1 cellular context compared by ENCODE assay signal in the genomic region with DNA sequence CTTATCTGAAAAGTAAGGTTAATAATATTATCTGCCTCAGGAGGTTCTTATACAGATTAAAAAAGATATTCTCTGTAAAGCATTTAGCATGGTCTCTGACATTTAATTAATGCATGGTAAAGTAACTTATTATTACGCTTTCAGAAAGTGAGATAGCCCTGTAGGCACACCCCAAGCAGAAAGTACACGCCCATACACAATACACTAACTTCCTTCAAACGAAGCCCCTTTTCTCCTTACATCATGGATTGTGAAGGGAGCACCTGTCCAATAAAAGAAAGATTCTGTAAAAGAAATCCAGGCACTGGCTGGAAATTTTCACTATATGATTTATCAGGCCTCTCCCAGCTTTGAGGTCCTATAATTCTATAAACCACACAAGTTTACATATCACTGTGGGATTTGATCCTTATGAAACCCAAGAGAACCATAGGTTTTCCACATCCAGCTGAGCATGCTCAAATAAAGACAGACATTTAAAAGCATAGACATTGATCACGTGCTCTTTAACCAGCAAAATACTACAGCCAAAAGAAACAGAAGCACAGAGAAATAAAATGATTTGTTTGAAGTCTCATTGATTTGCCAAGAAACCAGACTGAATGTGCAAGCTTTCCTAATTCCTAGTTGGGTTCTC.
A peak's percentile ranks its signal among the peaks of the same experiment; 100 is the strongest.
TF ChIP-seq lines count a peak whose summit lies in the region.

No MANE protein-coding gene starts in this region.

TF ChIP-seq in GM12878, 131 proteins besides CTCF, POLR2A, EP300 and RAD21:
- TF ChIP-seq CHD4 (IDR thresholded peaks at IDR 0.05) (no peak), RAD51 (IDR thresholded peaks at IDR 0.05) (peak; percentile 65; the same call in 1 of the 2 replicates)
- TF ChIP-seq, protein P1, sequence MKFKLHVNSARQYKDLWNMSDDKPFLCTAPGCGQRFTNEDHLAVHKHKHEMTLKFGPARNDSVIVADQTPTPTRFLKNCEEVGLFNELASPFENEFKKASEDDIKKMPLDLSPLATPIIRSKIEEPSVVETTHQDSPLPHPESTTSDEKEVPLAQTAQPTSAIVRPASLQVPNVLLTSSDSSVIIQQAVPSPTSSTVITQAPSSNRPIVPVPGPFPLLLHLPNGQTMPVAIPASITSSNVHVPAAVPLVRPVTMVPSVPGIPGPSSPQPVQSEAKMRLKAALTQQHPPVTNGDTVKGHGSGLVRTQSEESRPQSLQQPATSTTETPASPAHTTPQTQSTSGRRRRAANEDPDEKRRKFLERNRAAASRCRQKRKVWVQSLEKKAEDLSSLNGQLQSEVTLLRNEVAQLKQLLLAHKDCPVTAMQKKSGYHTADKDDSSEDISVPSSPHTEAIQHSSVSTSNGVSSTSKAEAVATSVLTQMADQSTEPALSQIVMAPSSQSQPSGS (IDR thresholded peaks at IDR 0.05; ENCODE audit: low read length), result no peak
